8 cellular contexts compared by ENCODE assay signal in the genomic region with DNA sequence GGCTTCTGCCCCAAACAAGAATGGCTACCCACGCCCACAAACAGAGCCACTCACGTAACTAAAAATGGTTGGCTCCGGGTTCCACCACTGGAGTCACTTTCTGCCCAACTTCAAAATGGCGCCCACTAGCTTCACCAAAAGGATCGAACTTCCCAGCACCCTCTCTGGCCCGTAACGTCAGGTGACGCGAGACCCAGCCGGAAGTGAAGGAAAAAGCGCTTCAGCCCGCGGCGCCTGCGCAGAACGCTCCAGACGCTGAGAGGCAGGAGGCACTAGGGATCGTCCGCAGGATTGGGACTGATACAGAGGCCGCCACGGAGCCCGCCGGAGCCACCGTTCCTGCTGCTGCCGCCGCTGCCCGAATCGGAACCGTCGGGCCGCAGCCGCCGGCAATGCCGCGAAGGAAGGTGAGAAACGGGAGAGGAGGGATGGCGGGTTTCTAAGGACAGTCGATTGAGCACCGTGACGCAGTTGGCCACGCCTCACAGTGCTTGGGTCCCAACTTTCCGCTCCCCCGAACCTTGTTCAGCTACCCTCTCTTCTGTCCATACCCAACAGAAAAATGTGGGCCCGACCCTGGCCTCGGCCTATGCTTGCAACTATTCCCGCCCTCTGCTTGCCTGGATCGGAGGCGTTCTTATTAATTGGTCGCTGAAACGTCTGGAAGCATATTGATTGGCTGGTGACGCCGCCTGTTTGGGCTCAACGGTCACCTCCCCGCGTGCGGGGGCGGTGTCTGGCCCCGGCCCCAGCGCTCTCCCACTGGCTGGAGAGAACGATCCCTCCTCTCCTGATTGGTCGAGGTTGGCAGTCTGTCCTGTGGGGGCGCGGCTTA. TPM values are rescaled to one million over a fixed set of nuclear protein-coding genes. Genes with fewer than 3 reads are reported as not detected.
A peak's percentile ranks its signal among the peaks of the same experiment; 100 is the strongest.
DNase-seq lines count a peak whose midpoint lies in the region; ATAC-seq and TF ChIP-seq lines count a peak whose summit lies in the region.

TSS of gene KAT7 (plus strand) at position 239 of the 835 bp plus-strand sequence. CDS start at position 393, 154 bp downstream.

- H3K4me1 ChIP-seq in lung (ENCODE audit: control insufficient read depth in 2 of 2, insufficient read depth in 2 of 2, low read length in 2 of 2), result peaks cover 2 to 12% of the 10 kb centered on the region in 2 donors

- no peaks in the 10 kb centered on the region for H3K27me3 ChIP-seq in lung (ENCODE audit: control insufficient read depth, insufficient read depth)

- POLR2A ChIA-PET in activated CD8-positive, alpha-beta memory T cell treated with anti-CD3 and anti-CD28 coated beads for 36 hours (lab: Charles Lee), result interaction anchor here (0.6 to 2.7 kb wide), 7 partner anchors 25 to 111 kb away, joined by 3 to 15 read pairs (median 4); partner anchors contain the start of genes FAM117A and SLC35B1

- DNase-seq in CMK (ENCODE audit: low read depth), result peak; percentile 98
- DNase-seq in GM20000 (ENCODE audit: low spot score), result peak; percentile 93
- peak; percentile 98 for DNase-seq in HT-29 (ENCODE audit: low spot score)
- peak; percentile 99 for DNase-seq in NOMO-1 (lab: John Stamatoyannopoulos, UW; ENCODE audit: unreplicated experiment in 2 of 2)
- DNase-seq in effector CD8-positive, alpha-beta T cell (lab: John Stamatoyannopoulos, UW), result peak; percentile 98
- DNase-seq in lung (ENCODE audit: low spot score), result peak; percentile 100
- peak; percentile 92 to 97 (median 96) for DNase-seq in stimulated activated CD4-positive, alpha-beta T cell treated with anti-CD3 and anti-CD28 coated beads, TNF-alpha, amount 100 ng/mL, for 4 hours (ENCODE audit: low read depth in 3 of 3)

- H3K36me3 ChIP-seq in lung (ENCODE audit: control insufficient read depth in 2 of 2, insufficient read depth in 2 of 2, low read length in 2 of 2), result peaks cover 9 to 10% of the 10 kb centered on the region in 2 donors

- 0% methylated on average over 63 of the region's 63 CpGs for WGBS in lung, 2 donors

- ATAC-seq in lung (ENCODE audit: insufficient read depth, low FRiP score), result peak; percentile 99

- TF ChIP-seq CTCF in GM20000 (IDR thresholded peaks at IDR 0.05; ENCODE audit: extremely low read depth, missing control alignments) (no peak), lung (IDR thresholded peaks at IDR 0.05; ENCODE audit: control extremely low read depth, extremely low read depth) (peak; percentile 3)

- H3K4me3 ChIP-seq in lung, result peak within 1 kb of the TSS; percentile 85

- CTCF ChIA-PET in activated CD8-positive, alpha-beta memory T cell treated with anti-CD3 and anti-CD28 coated beads for 36 hours (lab: Charles Lee), result interaction anchor here (1.0 to 1.6 kb wide), 3 partner anchors 25 to 205 kb away, joined by 3 to 9 read pairs (median 3); partner anchors contain the start of genes FAM117A and SLC35B1

- H3K9me3 ChIP-seq in lung (ENCODE audit: control insufficient read depth in 2 of 2, insufficient read depth in 1 of 2, low read length in 1 of 2), result no peaks in the 10 kb centered on the region

- H3K27ac ChIP-seq in lung (ENCODE audit: low read depth in 1 of 2, low read length in 1 of 2), result peak within 1 kb of the TSS; percentile 95 to 98

RNA-seq across cellular contexts. Expression of gene KAT7, which starts in this region (rescaled TPM):
- 23.0 and 25.4 TPM in 2 replicates for total RNA-seq in HT-29 (2014; rRNA removed; shearing (Covaris generic))
- 10 to 100 TPM; 60.5 to 61.2 TPM for total RNA-seq in activated CD8-positive, alpha-beta memory T cell treated with anti-CD3 and anti-CD28 coated beads for 36 hours
- total RNA-seq in lung, result 10 to 100 TPM; 59.0 to 87.5 TPM
- polyA plus RNA-seq in lung, result 10 to 100 TPM in 1 of 2 donors, 1 to 10 TPM in 1; 8.7 to 12.4 TPM

Comparison
In these comparisons a context has a peak if more than half of its experiments do, and no peak if none do; other contexts are left out.
1. Peak in every context shown above with its lines: DNase-seq, ATAC-seq, H3K4me3 ChIP-seq and H3K27ac ChIP-seq.